Comparison of ENCODE assay signal across 27 cellular contexts in genomic region chr2:186561467-186562208, GRCh38. TPM values are rescaled to one million over a fixed set of nuclear protein-coding genes. Genes with fewer than 3 reads are reported as not detected.
DNase-seq lines count a peak whose midpoint lies in the region; ATAC-seq, FAIRE-seq and TF ChIP-seq lines count a peak whose summit lies in the region.
"Had no signal": no experiment of that assay in that cellular context is flagged by ENCODE, and none has a peak within 500 bp of the region (broad histone marks: within the 10 kb centered on the region; RNA-seq: fewer than 3 reads in every experiment).

No MANE protein-coding gene starts in this region.

- H3K27me3 ChIP-seq in HUES6 (ENCODE audit: control insufficient read depth, insufficient read depth, low read length), result no peaks in the 10 kb centered on the region
- no peaks in the 10 kb centered on the region for H3K27me3 ChIP-seq in brain microvascular endothelial cell (replicated peaks)
- H3K27me3 ChIP-seq in hepatocyte, result no peaks in the 10 kb centered on the region
- H3K27me3 ChIP-seq: gastroesophageal sphincter, spleen, uterus had no signal

- H3K4me2 ChIP-seq in A549, result peak overlapping the region; percentile 41; the same call in 2 of the 3 replicates
- H3K4me2 ChIP-seq in hepatocyte, result no peak overlapping the region

- peaks cover 18% of the 10 kb centered on the region for H3K27me3 Mint-ChIP-seq in activated T-cell treated with anti-CD3 and anti-CD28 coated beads, Interleukin-2, amount 50 U/mL, for 24 hours

- H3K27ac ChIP-seq in A549, result peak overlapping the region; percentile 15 to 32; a peak in 3 of 6 replicates
- H3K27ac ChIP-seq in HUES6 (ENCODE audit: low read depth, low read length), result peak overlapping the region; percentile 63; the same call in 1 of the 2 replicates
- H3K27ac ChIP-seq in brain microvascular endothelial cell, result peak overlapping the region; percentile 31
- peak overlapping the region; percentile 71 for H3K27ac ChIP-seq in hepatocyte
- H3K27ac ChIP-seq: gastroesophageal sphincter, spleen, thoracic aorta, uterus had no signal

- H3K36me3 ChIP-seq in HUES6 (ENCODE audit: control insufficient read depth, insufficient read depth, low read length) (no peaks in the 10 kb centered on the region), brain microvascular endothelial cell (replicated peaks) (no peaks in the 10 kb centered on the region), hepatocyte (replicated peaks; ENCODE audit: insufficient read depth, low read depth) (no peaks in the 10 kb centered on the region)
- H3K36me3 ChIP-seq: gastroesophageal sphincter, spleen, thoracic aorta, uterus had no signal

- 66% methylated on average over 6 of the region's 6 CpGs for WGBS in A549 (ENCODE audit: missing lambda C conversion rate)
- 45% methylated on average over 6 of the region's 6 CpGs for WGBS in hepatocyte (ENCODE audit: low lambda C conversion rate, missing lambda C conversion rate)

- H3K27ac Mint-ChIP-seq in activated T-cell treated with anti-CD3 and anti-CD28 coated beads, Interleukin-2, amount 50 U/mL, for 24 hours, result no peak overlapping the region
- H3K27ac Mint-ChIP-seq: activated naive CD8-positive, alpha-beta T cell treated with anti-CD3 and anti-CD28 coated beads, Interleukin-2, amount 50 U/mL, for 24 hours; CD14-positive monocyte had no signal

- no peaks in the 10 kb centered on the region for H3K4me1 Mint-ChIP-seq in activated T-cell treated with anti-CD3 and anti-CD28 coated beads, Interleukin-2, amount 50 U/mL, for 24 hours (ENCODE audit: low read depth)
- H3K4me1 Mint-ChIP-seq: activated naive CD8-positive, alpha-beta T cell treated with anti-CD3 and anti-CD28 coated beads, Interleukin-2, amount 50 U/mL, for 24 hours; CD14-positive monocyte; stimulated activated naive CD8-positive, alpha-beta T cell treated with anti-CD3 and anti-CD28 coated beads, Interleukin-15, amount 100 ng/mL, for 72 hours had no signal

- no peak for TF ChIP-seq EP300 in A549 (IDR thresholded peaks at IDR 0.05)

- H3K4me3 Mint-ChIP-seq in activated T-cell treated with anti-CD3 and anti-CD28 coated beads, Interleukin-2, amount 50 U/mL, for 24 hours, result no peak overlapping the region
- H3K4me3 Mint-ChIP-seq: activated naive CD8-positive, alpha-beta T cell treated with anti-CD3 and anti-CD28 coated beads, Interleukin-2, amount 50 U/mL, for 24 hours; CD14-positive monocyte; neural crest cell; stimulated activated naive CD8-positive, alpha-beta T cell treated with anti-CD3 and anti-CD28 coated beads, Interleukin-15, amount 100 ng/mL, for 72 hours had no signal

- TF ChIP-seq POLR2A in A549 (IDR thresholded peaks at IDR 0.05; ENCODE audit: low read length), result no peak

- H3K9me2 ChIP-seq in hepatocyte (replicated peaks; ENCODE audit: insufficient read depth), result no peaks in the 10 kb centered on the region

- H3K4me1 ChIP-seq in A549 (0 out of 3 replicates have a peak, but pooled peaks cover 11% of the 10 kb centered on the region), HUES6 (ENCODE audit: control insufficient read depth, insufficient read depth, low read length) (peaks cover 7% of the 10 kb centered on the region), hepatocyte (ENCODE audit: insufficient read depth) (no peaks in the 10 kb centered on the region)
- H3K4me1 ChIP-seq: gastroesophageal sphincter, spleen, uterus had no signal

- CTCF ChIA-PET in A549 (lab: Yijun Ruan, JAX), result interaction anchor here (0.8 to 1.3 kb wide), 2 partner anchors 9 to 74 kb away, joined by 3 read pairs; no protein-coding TSS in a partner anchor

- peak; percentile 40 to 43; a peak in 3 of 6 replicates for ATAC-seq in A549
- ATAC-seq in GM18873 (IDR thresholded peaks at IDR 0.05; ENCODE audit: low FRiP score, unreplicated experiment), result no peak
- no peak for ATAC-seq in HG02970 (IDR thresholded peaks at IDR 0.05; ENCODE audit: low FRiP score, unreplicated experiment)
- ATAC-seq: activated naive CD8-positive, alpha-beta T cell treated with anti-CD3 and anti-CD28 coated beads, Interleukin-2, amount 50 U/mL, for 24 hours; gastroesophageal sphincter; left colon; stimulated activated naive CD8-positive, alpha-beta T cell treated with anti-CD3 and anti-CD28 coated beads, Interleukin-15, amount 100 ng/mL, for 72 hours had no signal

- no peaks in the 10 kb centered on the region for H4K20me1 ChIP-seq in hepatocyte (ENCODE audit: insufficient read depth, poor library complexity, severe bottlenecking)

- POLR2A ChIA-PET in A549 (lab: Yijun Ruan, JAX), result no interaction called here

- H3K79me2 ChIP-seq in hepatocyte, result no peaks in the 10 kb centered on the region

- no peaks in the 10 kb centered on the region for H3K9me3 Mint-ChIP-seq in activated T-cell treated with anti-CD3 and anti-CD28 coated beads, Interleukin-2, amount 50 U/mL, for 24 hours
- H3K9me3 Mint-ChIP-seq: activated naive CD8-positive, alpha-beta T cell treated with anti-CD3 and anti-CD28 coated beads, Interleukin-2, amount 50 U/mL, for 24 hours; stimulated activated naive CD8-positive, alpha-beta T cell treated with anti-CD3 and anti-CD28 coated beads, Interleukin-15, amount 100 ng/mL, for 72 hours had no signal

- DNase-seq in A549 (ENCODE audit: low read depth in 1 of 2, low spot score in 1 of 2) (peak in 1 of 2 experiments; percentile 37), brain microvascular endothelial cell (no peak), hepatocyte (ENCODE audit: low spot score) (no peak), KBM-7 (no peak)
- DNase-seq in activated T-cell treated with anti-CD3 and anti-CD28 coated beads, Interleukin-2, amount 50 U/mL, for 24 hours, result no peak
- DNase-seq: activated CD4-positive, alpha-beta T cell treated with anti-CD3 and anti-CD28 coated beads, Interleukin-2, amount 50 U/mL, for 48 hours; activated CD4-positive, CD25-positive, alpha-beta regulatory T cell treated with anti-CD3 and anti-CD28 coated beads, Interleukin-2, amount 50 U/mL, for 72 hours; activated naive CD4-positive, alpha-beta T cell; activated naive CD8-positive, alpha-beta T cell treated with anti-CD3 and anti-CD28 coated beads, Interleukin-2, amount 50 U/mL, for 24 hours; HCEC 1CT; left colon; NCI-H1105; NCI-H2029; NCI-H510A treated with DMSO at 0.1 percent for 48 hours; spleen; stimulated activated CD4-positive, alpha-beta T cell treated with anti-CD3 and anti-CD28 coated beads, Interleukin-2, amount 100 ng/mL, for 24 hours; stimulated activated CD8-positive, alpha-beta memory T cell treated with anti-CD3 and anti-CD28 coated beads, Interleukin-4, amount 100 ng/mL, for 48 hours; stimulated activated naive CD8-positive, alpha-beta T cell treated with anti-CD3 and anti-CD28 coated beads, Interleukin-15, amount 100 ng/mL, for 72 hours; uterus had no signal

- H2AFZ ChIP-seq in hepatocyte, result no peak overlapping the region

- in situ Hi-C loops in brain microvascular endothelial cell (cut with HindIII; ENCODE audit: low pct_ligation_motif_present, low sequenced_read_pairs), result no loop called here
- in situ Hi-C loops in KBM-7 (cut with MboI; ENCODE audit: low pct_unique_long_range_greater_than_20kb, low sequenced_read_pairs), result no loop called here

- H3K9me3 ChIP-seq in A549 (0 out of 3 replicates have a peak, but pooled peaks cover 5% of the 10 kb centered on the region), HUES6 (ENCODE audit: control insufficient read depth, insufficient read depth, low read depth, low read length) (0 out of 2 replicates have a peak, but pooled peaks cover 3% of the 10 kb centered on the region), hepatocyte (ENCODE audit: low read depth) (no peaks in the 10 kb centered on the region)
- H3K9me3 ChIP-seq: gastroesophageal sphincter, spleen, thoracic aorta, uterus had no signal

- H3K4me3 ChIP-seq in A549, result no peak overlapping the region
- no peak overlapping the region for H3K4me3 ChIP-seq in HUES6 (ENCODE audit: low read depth, low read length)
- no peak overlapping the region for H3K4me3 ChIP-seq in brain microvascular endothelial cell (ENCODE audit: low read depth, low read length)
- H3K4me3 ChIP-seq in hepatocyte, result no peak overlapping the region
- H3K4me3 ChIP-seq: gastroesophageal sphincter, spleen, thoracic aorta, uterus had no signal

- H3K36me3 Mint-ChIP-seq in activated T-cell treated with anti-CD3 and anti-CD28 coated beads, Interleukin-2, amount 50 U/mL, for 24 hours (ENCODE audit: low read depth), result no peaks in the 10 kb centered on the region
- H3K36me3 Mint-ChIP-seq: CD14-positive monocyte had no signal

- no peak for TF ChIP-seq CTCF in A549 (IDR thresholded peaks at IDR 0.05)
- TF ChIP-seq CTCF in brain microvascular endothelial cell (IDR thresholded peaks at IDR 0.05; ENCODE audit: low read depth, low read length, missing control alignments), result no peak
- no peak for TF ChIP-seq CTCF in hepatocyte (IDR thresholded peaks at IDR 0.05; ENCODE audit: poor library complexity)

- no peak overlapping the region for H3K9ac ChIP-seq in HUES6 (ENCODE audit: low read length)

- TF ChIP-seq RAD21 in A549 (conservative IDR thresholded peaks at IDR 0.05 in 1 of 2, IDR thresholded peaks at IDR 0.05 in 1 of 2), result no peak

- no peak for FAIRE-seq in A549 (lab: Jason Lieb, UNC)
- FAIRE-seq: endometrium had no signal

TF ChIP-seq in A549, 52 proteins besides CTCF, POLR2A, EP300 and RAD21 (continues in another document):
- TF ChIP-seq PBX3 (IDR thresholded peaks at IDR 0.05) (no peak), KDM5A (IDR thresholded peaks at IDR 0.05) (no peak), CBX8 (IDR thresholded peaks at IDR 0.05) (no peak), ZNF302 (CRISPR knock-in tag; IDR thresholded peaks at IDR 0.05) (no peak), JUNB (IDR thresholded peaks at IDR 0.05) (no peak), ZFP36 (IDR thresholded peaks at IDR 0.05; ENCODE audit: borderline replicate concordance, partially characterized antibody) (no peak), CHD4 (IDR thresholded peaks at IDR 0.05; ENCODE audit: borderline replicate concordance) (no peak), NFE2L2 (conservative IDR thresholded peaks at IDR 0.05; ENCODE audit: low read length) (no peak), RFX5 (IDR thresholded peaks at IDR 0.05) (no peak), FOSB (CRISPR knock-in tag; IDR thresholded peaks at IDR 0.05) (no peak)

RNA-seq across cellular contexts. Expression of gene ITGAV, which starts 28.2 kb away (rescaled TPM):
- 148 and 159 TPM in 2 replicates for polyA plus RNA-seq in A549 (2011; rRNA removed)
- 22.5 and 22.6 TPM in 2 replicates for polyA plus RNA-seq in A549 (2012; cell fraction: cytosol; rRNA removed)
- polyA plus RNA-seq in A549 (2012; cell fraction: nucleus; rRNA removed), result 26.9 and 34.1 TPM in 2 replicates
- 87.6 to 101 TPM (median 93.3 TPM) in 3 replicates for polyA plus RNA-seq in A549 (2017; fragmentation: RNase III; extraction: RNeasy Plus Mini Kit Qiagen cat#74134 plus additional on column Dnase treatment)
- 159 and 161 TPM in 2 replicates for polyA minus RNA-seq in A549 (2011; rRNA and poly(A)+ RNA removed)
- total RNA-seq in hepatocyte, result 109 and 135 TPM in 2 replicates
- 32.4 and 32.7 TPM in 2 replicates for polyA plus RNA-seq in hepatocyte

Comparison
In these comparisons a context has a peak if more than half of its experiments do, and no peak if none do; other contexts are left out.
1. ATAC-seq: peak in A549 (2 of 2); none in GM18873 (single experiment) and HG02970 (single experiment).
2. Peak in every context shown above with its lines, with median percentiles within 50 percentile points of each other: H3K27ac ChIP-seq.